18 cellular contexts compared by ENCODE assay signal in the genomic region with DNA sequence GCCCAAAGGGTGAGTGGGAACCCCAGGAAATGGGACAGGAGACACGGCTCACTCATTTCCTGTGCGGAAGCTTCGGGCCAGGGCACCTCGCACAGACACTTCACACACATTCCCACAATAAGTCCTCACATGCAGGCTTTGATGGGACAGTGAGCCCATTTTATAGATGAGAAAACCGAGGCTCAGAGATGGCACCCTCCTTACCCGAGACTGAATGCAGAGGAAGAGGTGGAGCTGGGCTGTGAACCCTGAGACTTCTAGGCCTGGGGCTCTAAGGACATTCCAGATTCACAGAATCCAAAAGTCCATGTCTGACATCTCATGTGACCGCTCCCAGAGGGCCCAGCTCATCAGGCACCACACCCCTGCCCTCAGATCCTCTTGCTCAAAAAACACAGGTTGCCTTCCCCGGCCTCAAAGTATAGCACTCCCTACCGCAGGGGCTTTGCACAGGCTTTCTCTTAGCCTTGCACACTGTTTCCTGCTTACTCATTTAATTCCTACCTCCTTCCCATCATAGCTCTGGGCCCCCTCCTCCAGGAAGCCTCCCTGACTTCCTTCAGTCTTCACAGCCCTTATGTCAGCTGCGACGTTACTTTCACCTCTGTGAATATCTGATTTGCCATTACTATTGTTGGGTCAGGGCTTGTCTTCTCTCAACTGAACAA. TPM values are rescaled to one million over a fixed set of nuclear protein-coding genes. Genes with fewer than 3 reads are reported as not detected.
A peak's percentile ranks its signal among the peaks of the same experiment; 100 is the strongest.
DNase-seq lines count a peak whose midpoint lies in the region; ATAC-seq, FAIRE-seq and TF ChIP-seq lines count a peak whose summit lies in the region.
"Had no signal": no experiment of that assay in that cellular context is flagged by ENCODE, and none has a peak within 500 bp of the region (broad histone marks: within the 10 kb centered on the region; RNA-seq: fewer than 3 reads in every experiment).

No MANE protein-coding gene starts in this region.

- H3K27ac Mint-ChIP-seq in activated T-cell treated with anti-CD3 and anti-CD28 coated beads, Interleukin-2, amount 50 U/mL, for 24 hours: peak overlapping the region; percentile 38
- peak overlapping the region; percentile 3 for H3K27ac Mint-ChIP-seq in activated T-helper 17 cell treated with anti-CD3 and anti-CD28 coated beads, Interleukin-2, amount 50 U/mL, for 72 hours
- peak overlapping the region; percentile 66 for H3K27ac Mint-ChIP-seq in neural progenitor cell

- H3K36me3 ChIP-seq in neural progenitor cell (no peaks in the 10 kb centered on the region), right atrium auricular region (no peaks in the 10 kb centered on the region)

- ATAC-seq in activated T-helper 17 cell treated with anti-CD3 and anti-CD28 coated beads, Interleukin-2, amount 50 U/mL, for 72 hours (replicated peaks): peak; percentile 33
- no peak for ATAC-seq in HG02870 (IDR thresholded peaks at IDR 0.05; ENCODE audit: unreplicated experiment)
- ATAC-seq in left cardiac atrium: no peak

- TF ChIP-seq CTCF in neural progenitor cell (IDR thresholded peaks at IDR 0.05) (no peak), right atrium auricular region (IDR thresholded peaks at IDR 0.05) (no peak)

- H3K9me3 ChIP-seq in neural progenitor cell (ENCODE audit: low read depth) (no peaks in the 10 kb centered on the region), right atrium auricular region (no peaks in the 10 kb centered on the region)

- no peaks in the 10 kb centered on the region for H3K9me3 Mint-ChIP-seq in activated T-cell treated with anti-CD3 and anti-CD28 coated beads, Interleukin-2, amount 50 U/mL, for 24 hours
- no peaks in the 10 kb centered on the region for H3K9me3 Mint-ChIP-seq in activated T-helper 17 cell treated with anti-CD3 and anti-CD28 coated beads, Interleukin-2, amount 50 U/mL, for 72 hours
- no peaks in the 10 kb centered on the region for H3K9me3 Mint-ChIP-seq in neural progenitor cell

- H3K79me2 ChIP-seq in neural progenitor cell (ENCODE audit: low read depth): no peaks in the 10 kb centered on the region

- intact Hi-C loops in left cardiac atrium (cut with DNase I): no loop called here

- H3K27me3 ChIP-seq in neural progenitor cell (no peaks in the 10 kb centered on the region), right atrium auricular region (no peaks in the 10 kb centered on the region)

- H2AFZ ChIP-seq in neural progenitor cell (replicated peaks): no peak overlapping the region

- peaks cover 69% of the 10 kb centered on the region for H4K20me1 ChIP-seq in neural progenitor cell (ENCODE audit: low read depth)

- H3F3A ChIP-seq in neural progenitor cell (ENCODE audit: low read depth): peaks cover 3% of the 10 kb centered on the region

- H3K27me3 Mint-ChIP-seq in activated T-cell treated with anti-CD3 and anti-CD28 coated beads, Interleukin-2, amount 50 U/mL, for 24 hours: no peaks in the 10 kb centered on the region
- no peaks in the 10 kb centered on the region for H3K27me3 Mint-ChIP-seq in activated T-helper 17 cell treated with anti-CD3 and anti-CD28 coated beads, Interleukin-2, amount 50 U/mL, for 72 hours
- peaks cover 15% of the 10 kb centered on the region for H3K27me3 Mint-ChIP-seq in neural progenitor cell (ENCODE audit: insufficient read depth, low read depth)

- H3K4me2 ChIP-seq in neural progenitor cell: no peak overlapping the region

- peak; percentile 29 for FAIRE-seq in GM18507 (lab: Jason Lieb, UNC)
- FAIRE-seq: D721Med had no signal

- no peak overlapping the region for H3K9ac ChIP-seq in neural progenitor cell

- peaks cover 55% of the 10 kb centered on the region for H3K4me1 Mint-ChIP-seq in activated T-cell treated with anti-CD3 and anti-CD28 coated beads, Interleukin-2, amount 50 U/mL, for 24 hours (ENCODE audit: low read depth)
- H3K4me1 Mint-ChIP-seq in activated T-helper 17 cell treated with anti-CD3 and anti-CD28 coated beads, Interleukin-2, amount 50 U/mL, for 72 hours: peaks cover 15% of the 10 kb centered on the region
- H3K4me1 Mint-ChIP-seq in neural progenitor cell: peaks cover 48% of the 10 kb centered on the region

- H3K4me1 ChIP-seq in neural progenitor cell (peaks cover 10% of the 10 kb centered on the region), right atrium auricular region (peaks cover 0 to 6% of the 10 kb centered on the region in 2 donors)

- no peaks in the 10 kb centered on the region for H3K36me3 Mint-ChIP-seq in activated T-cell treated with anti-CD3 and anti-CD28 coated beads, Interleukin-2, amount 50 U/mL, for 24 hours (ENCODE audit: low read depth)
- H3K36me3 Mint-ChIP-seq in activated T-helper 17 cell treated with anti-CD3 and anti-CD28 coated beads, Interleukin-2, amount 50 U/mL, for 72 hours (ENCODE audit: low read depth): no peaks in the 10 kb centered on the region
- H3K36me3 Mint-ChIP-seq in neural progenitor cell: peaks cover 1% of the 10 kb centered on the region
- H3K36me3 Mint-ChIP-seq: CD14-positive monocyte had no signal

- no peak for DNase-seq in activated T-cell treated with anti-CD3 and anti-CD28 coated beads, Interleukin-2, amount 50 U/mL, for 24 hours
- no peak for DNase-seq in activated T-cell treated with anti-CD3 and anti-CD28 coated beads, Interleukin-2, amount 50 U/mL, for 48 hours
- DNase-seq in GM18507 (ENCODE audit: extremely low spot score, insufficient read length, low read depth) (no peak), neural progenitor cell (ENCODE audit: low spot score) (no peak), right atrium auricular region (ENCODE audit: low spot score) (no peak), left cardiac atrium (no peak)
- DNase-seq: DND-41, H7, Kasumi-1, NCI-H1417, NCI-H1930, NCI-H2171, NCI-H446 treated with DMSO at 0.1 percent for 48 hours, NCI-H82 had no signal

- no peak overlapping the region for H3K27ac ChIP-seq in neural progenitor cell
- H3K27ac ChIP-seq in right atrium auricular region: no peak overlapping the region

- H3K4me3 Mint-ChIP-seq in activated T-cell treated with anti-CD3 and anti-CD28 coated beads, Interleukin-2, amount 50 U/mL, for 24 hours: no peak overlapping the region
- H3K4me3 Mint-ChIP-seq in activated T-helper 17 cell treated with anti-CD3 and anti-CD28 coated beads, Interleukin-2, amount 50 U/mL, for 72 hours: peak overlapping the region; percentile 1
- no peak overlapping the region for H3K4me3 Mint-ChIP-seq in neural progenitor cell
- H3K4me3 Mint-ChIP-seq: CD14-positive monocyte had no signal

- H3K4me3 ChIP-seq in neural progenitor cell (no peak overlapping the region), right atrium auricular region (no peak overlapping the region)

RNA-seq across cellular contexts. Expression of gene TCF20, which starts 57.1 kb away (rescaled TPM):
- 10 to 100 TPM; 61.2 to 72.5 TPM for total RNA-seq in activated T-helper 17 cell treated with anti-CD3 and anti-CD28 coated beads, Interleukin-2, amount 50 U/mL, for 72 hours
- 53.7 and 67.4 TPM in 2 replicates for total RNA-seq in neural progenitor cell (ENCODE audit: low replicate concordance)
- 10 to 100 TPM; 13.6 to 15.5 TPM for total RNA-seq in right atrium auricular region
- 10 to 100 TPM; 13.9 to 18.2 TPM for total RNA-seq in left cardiac atrium

Comparison
In these comparisons a context has a peak if more than half of its experiments do, and no peak if none do; other contexts are left out.
1. H3K27ac Mint-ChIP-seq: peak in every context shown above with its lines; median percentile 66 in neural progenitor cell; 38 in activated T-cell treated with anti-CD3 and anti-CD28 coated beads, Interleukin-2, amount 50 U/mL, for 24 hours; 3 in activated T-helper 17 cell treated with anti-CD3 and anti-CD28 coated beads, Interleukin-2, amount 50 U/mL, for 72 hours.